Comparison of ENCODE assay signal across 11 cellular contexts in the genomic region with DNA sequence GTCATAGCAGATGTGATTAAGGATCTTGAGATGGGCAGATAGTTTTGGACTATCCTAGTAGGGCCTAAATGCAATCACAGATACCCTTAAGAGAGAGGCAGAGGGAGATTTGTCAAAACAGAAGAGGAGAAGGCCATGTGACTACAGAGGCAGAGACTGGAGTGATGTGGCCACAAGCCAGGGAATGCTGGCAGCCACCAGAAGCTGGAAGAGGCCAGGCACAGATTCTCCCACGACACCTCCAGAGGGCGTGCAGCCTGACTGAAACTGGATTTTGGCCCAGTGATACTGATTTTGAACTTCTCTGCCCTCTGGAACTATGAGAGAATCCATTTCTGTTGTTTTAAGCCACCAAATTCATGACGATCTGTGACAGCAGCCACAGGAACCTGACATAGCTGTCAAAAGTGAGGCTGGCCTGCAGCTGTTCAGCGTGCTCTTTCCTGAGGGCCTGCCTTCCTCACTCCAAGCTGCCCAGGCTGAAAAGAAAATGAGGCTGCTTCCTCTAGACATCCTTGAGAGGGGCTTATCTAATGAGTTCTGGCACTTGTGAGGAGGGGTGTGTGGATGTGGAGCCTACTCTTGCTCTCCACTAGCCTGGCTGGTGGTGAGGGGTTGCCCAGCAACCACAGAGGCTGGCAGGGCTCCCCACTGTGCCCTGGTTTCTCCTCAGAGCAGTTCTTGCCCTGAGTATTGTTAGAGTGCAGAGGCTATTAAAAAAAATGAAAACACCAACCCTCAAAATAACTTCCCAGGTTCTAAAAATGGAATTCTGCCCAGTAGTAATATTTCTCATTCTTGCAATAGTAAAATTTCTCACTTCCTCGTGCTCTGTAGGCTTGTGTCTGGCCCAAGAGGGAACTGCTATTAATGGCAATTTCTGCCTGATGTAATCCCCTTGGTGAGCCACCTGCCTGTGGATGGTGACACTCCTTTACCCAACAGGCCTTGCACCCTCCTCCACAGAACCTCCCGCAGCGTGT. TPM values are rescaled to one million over a fixed set of nuclear protein-coding genes. Genes with fewer than 3 reads are reported as not detected.
A peak's percentile ranks its signal among the peaks of the same experiment; 100 is the strongest.
DNase-seq lines count a peak whose midpoint lies in the region; ATAC-seq and TF ChIP-seq lines count a peak whose summit lies in the region.
"Had no signal": no experiment of that assay in that cellular context is flagged by ENCODE, and none has a peak within 500 bp of the region (broad histone marks: within the 10 kb centered on the region; RNA-seq: fewer than 3 reads in every experiment).

No MANE protein-coding gene starts in this region.

- H3K36me3 Mint-ChIP-seq in endothelial cell (ENCODE audit: low read depth, unreplicated experiment): no peaks in the 10 kb centered on the region

- WGBS in thyroid gland, 2 donors: 67 to 71% methylated on average over 5 to 7 of the region's 7 CpGs

- TF ChIP-seq POLR2A in thyroid gland (IDR thresholded peaks at IDR 0.05): no peak

- H3K27me3 ChIP-seq in thyroid gland: no peaks in the 10 kb centered on the region
- H3K27me3 ChIP-seq: gastrocnemius medialis, SJSA1 had no signal

- no peaks in the 10 kb centered on the region for H3K9me3 Mint-ChIP-seq in endothelial cell (ENCODE audit: unreplicated experiment)

- H3K27me3 Mint-ChIP-seq in endothelial cell (ENCODE audit: unreplicated experiment): peaks cover 4% of the 10 kb centered on the region

- H3K27ac ChIP-seq in thyroid gland: no peak overlapping the region
- H3K27ac ChIP-seq: 22Rv1, gastrocnemius medialis, SJSA1 had no signal

- H3K9me3 ChIP-seq in thyroid gland: no peaks in the 10 kb centered on the region
- H3K9me3 ChIP-seq: gastrocnemius medialis had no signal

- H3K4me1 Mint-ChIP-seq in endothelial cell (ENCODE audit: unreplicated experiment): no peaks in the 10 kb centered on the region

- peak overlapping the region; percentile 62 for H3K4me3 Mint-ChIP-seq in endothelial cell (ENCODE audit: unreplicated experiment)

- H3K36me3 ChIP-seq in thyroid gland: no peaks in the 10 kb centered on the region
- H3K36me3 ChIP-seq: gastrocnemius medialis, SJSA1 had no signal

- intact Hi-C loops in thyroid gland (cut with DNase I): no loop called here

- DNase-seq in DMS 273 (lab: John Stamatoyannopoulos, UW; ENCODE audit: unreplicated experiment) (peak; percentile 42), DMS 273 treated with DMSO at 0.1 percent for 48 hours (lab: John Stamatoyannopoulos, UW) (no peak), NCI-H146 (lab: John Stamatoyannopoulos, UW) (peak; percentile 76), endothelial cell (ENCODE audit: low spot score) (no peak), NCI-H526 (lab: John Stamatoyannopoulos, UW) (no peak), thyroid gland (no peak), iPS-NIHi7 (ENCODE audit: extremely low spot score) (no peak)

- H3K4me3 ChIP-seq in thyroid gland (replicated peaks in 1 of 3): no peak overlapping the region
- H3K4me3 ChIP-seq: gastrocnemius medialis, SJSA1 had no signal

- H3K27ac Mint-ChIP-seq in endothelial cell (ENCODE audit: unreplicated experiment): peak overlapping the region; percentile 70

- ATAC-seq in HG02763 (IDR thresholded peaks at IDR 0.05; ENCODE audit: unreplicated experiment): peak; percentile 82

- TF ChIP-seq CTCF in endothelial cell (IDR thresholded peaks at IDR 0.05; ENCODE audit: unreplicated experiment) (no peak), thyroid gland (IDR thresholded peaks at IDR 0.05) (no peak)

- peaks cover 0 to 7% of the 10 kb centered on the region in 2 donors for H3K4me1 ChIP-seq in thyroid gland

RNA-seq across cellular contexts. Expression of a gene that starts 52.4 kb away (rescaled TPM):
- not detected for total RNA-seq in endothelial cell (ENCODE audit: unreplicated experiment)
- total RNA-seq in thyroid gland: not detected
- total RNA-seq: SJSA1 had no signal

Comparison
In these comparisons a context has a peak if more than half of its experiments do, and no peak if none do; other contexts are left out.
1. DNase-seq: peak in DMS 273 (single experiment) and NCI-H146 (single experiment); none in DMS 273 treated with DMSO at 0.1 percent for 48 hours (single experiment), endothelial cell (single experiment), NCI-H526 (0 of 2), thyroid gland (0 of 2) and iPS-NIHi7 (single experiment).